In the genomic region with DNA sequence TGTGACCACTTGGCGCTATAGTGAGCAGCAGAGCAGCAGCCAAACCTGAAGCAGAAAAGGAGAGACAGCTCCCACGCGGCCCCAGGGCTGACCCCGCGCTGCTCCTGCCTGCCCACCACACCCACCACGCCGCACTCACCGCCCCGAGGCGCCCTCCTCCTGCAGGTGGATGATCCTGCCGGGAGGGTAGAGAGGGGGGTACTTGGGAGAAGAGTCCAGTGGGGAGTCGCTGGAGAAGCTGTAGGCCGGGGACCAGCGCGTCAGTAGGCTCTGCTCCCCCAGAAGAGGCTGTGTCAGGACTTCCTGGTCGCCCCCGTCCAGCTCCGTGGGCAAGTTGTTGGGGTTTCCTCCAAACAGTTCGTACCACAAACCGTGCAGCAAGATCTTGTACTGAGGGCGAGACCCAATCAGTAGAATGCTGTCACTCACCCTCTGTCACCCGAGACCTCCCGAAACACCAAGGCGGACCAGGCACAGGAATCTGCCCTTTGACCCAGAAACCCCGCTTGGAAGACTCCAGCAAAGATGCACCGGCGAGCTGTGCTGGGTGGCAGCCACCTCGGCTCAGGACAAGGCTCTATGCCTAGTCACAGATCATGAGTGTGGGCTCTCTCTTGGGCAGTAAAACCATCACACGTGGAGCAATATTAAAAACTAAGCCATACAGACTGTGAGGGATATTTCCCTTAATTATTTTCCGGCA, we compare ENCODE assay signal across 28 cellular contexts. TPM values are rescaled to one million over a fixed set of nuclear protein-coding genes. Genes with fewer than 3 reads are reported as not detected.
DNase-seq lines count a peak whose midpoint lies in the region; ATAC-seq and TF ChIP-seq lines count a peak whose summit lies in the region.
"Had no signal": no experiment of that assay in that cellular context is flagged by ENCODE, and none has a peak within 500 bp of the region (broad histone marks: within the 10 kb centered on the region; RNA-seq: fewer than 3 reads in every experiment).

No MANE protein-coding gene starts in this region.

- no peak overlapping the region for H3K4me3 ChIP-seq in lower lobe of right lung
- H3K4me3 ChIP-seq in tibial nerve = no peak overlapping the region
- H3K4me3 ChIP-seq: body of pancreas, esophagus squamous epithelium, gastroesophageal sphincter, tibial artery had no signal

- ATAC-seq in SK-N-SH treated with all-trans-retinoic acid at 6 μM for 48 hours = peak; percentile 3; the same call in 2 of the 3 replicates
- ATAC-seq in lower lobe of right lung = peak; percentile 25 to 32
- ATAC-seq in stimulated activated naive B cell treated with anti-CD40 and anti-IgM and Interleukin-4, amounts not matched to agents 10 μg/mL and 1 μg/mL and 100 μg/mL, for 72 hours (replicated peaks) = no peak
- no peak for ATAC-seq in HG03378 (IDR thresholded peaks at IDR 0.05; ENCODE audit: unreplicated experiment)
- ATAC-seq: activated T-helper 17 cell treated with anti-CD3 and anti-CD28 coated beads, Interleukin-2, amount 50 U/mL, for 72 hours; body of pancreas; gastroesophageal sphincter; T-helper 17 cell had no signal

- no peaks in the 10 kb centered on the region for H3K27me3 Mint-ChIP-seq in stimulated activated naive B cell treated with anti-CD40 and anti-IgM and Interleukin-4, amounts not matched to agents 10 μg/mL and 1 μg/mL and 100 μg/mL, for 72 hours
- H3K27me3 Mint-ChIP-seq: activated CD4-positive, alpha-beta T cell treated with anti-CD3 and anti-CD28 coated beads, Interleukin-2, amount 10 ng/mL, durations not matched to agents 24 days and 14 days; activated naive CD8-positive, alpha-beta T cell treated with anti-CD3 and anti-CD28 coated beads, Interleukin-2, amount 10 ng/mL, durations not matched to agents 7 days and 5 days; activated T-helper 17 cell treated with anti-CD3 and anti-CD28 coated beads, Interleukin-2, amount 50 U/mL, for 72 hours; memory B cell; naive B cell; T-helper 17 cell had no signal

- intact Hi-C loops in lower lobe of right lung (cut with DNase I) = no loop called here

- H3K27ac ChIP-seq in lower lobe of right lung = no peak overlapping the region
- no peak overlapping the region for H3K27ac ChIP-seq in tibial nerve
- H3K27ac ChIP-seq: 22Rv1, body of pancreas, esophagus squamous epithelium, gastroesophageal sphincter, parathyroid adenoma, tibial artery had no signal

- TF ChIP-seq POLR2A in tibial nerve (IDR thresholded peaks at IDR 0.05) = no peak

- DNase-seq in DMS 273 (lab: John Stamatoyannopoulos, UW; ENCODE audit: unreplicated experiment) (peak; percentile 16), DMS 273 treated with DMSO at 0.1 percent for 48 hours (lab: John Stamatoyannopoulos, UW) (no peak), lower lobe of right lung (no peak), tibial nerve (ENCODE audit: low spot score in 2 of 2) (no peak), NCI-H2171 (lab: John Stamatoyannopoulos, UW) (no peak)
- no peak for DNase-seq in stimulated activated naive B cell treated with anti-CD40 and anti-IgM and Interleukin-4, amounts not matched to agents 10 μg/mL and 1 μg/mL and 100 μg/mL, for 72 hours
- DNase-seq: activated CD4-positive, alpha-beta T cell treated with anti-CD3 and anti-CD28 coated beads, Interleukin-2, amount 10 ng/mL, durations not matched to agents 24 days and 14 days; activated naive CD8-positive, alpha-beta T cell treated with anti-CD3 and anti-CD28 coated beads, Interleukin-2, amount 10 ng/mL, durations not matched to agents 7 days and 5 days; AML-193; effector CD8-positive, alpha-beta T cell; esophagus squamous epithelium; naive B cell; NCI-H1105; NCI-H2029 treated with DMSO at 0.1 percent for 48 hours; NCI-H345; OCI-M1; stimulated activated CD4-positive, alpha-beta T cell treated with anti-CD3 and anti-CD28 coated beads, Interleukin-1b, Interleukin-23, amount 100 ng/mL, for 48 hours; stimulated activated naive CD4-positive, alpha-beta T cell; T-helper 17 cell; tibial artery had no signal

- H3K36me3 ChIP-seq in lower lobe of right lung (peaks cover 100% of the 10 kb centered on the region), tibial nerve (peaks cover 0 to 100% (median 27%) of the 10 kb centered on the region in 3 donors)

- H3K9me3 ChIP-seq in lower lobe of right lung (no peaks in the 10 kb centered on the region), tibial nerve (no peaks in the 10 kb centered on the region)
- H3K9me3 ChIP-seq: body of pancreas, esophagus squamous epithelium, gastroesophageal sphincter, tibial artery had no signal

- H3K9me3 Mint-ChIP-seq in stimulated activated naive B cell treated with anti-CD40 and anti-IgM and Interleukin-4, amounts not matched to agents 10 μg/mL and 1 μg/mL and 100 μg/mL, for 72 hours = no peaks in the 10 kb centered on the region
- H3K9me3 Mint-ChIP-seq: activated CD4-positive, alpha-beta T cell treated with anti-CD3 and anti-CD28 coated beads, Interleukin-2, amount 10 ng/mL, durations not matched to agents 24 days and 14 days; activated naive CD8-positive, alpha-beta T cell treated with anti-CD3 and anti-CD28 coated beads, Interleukin-2, amount 10 ng/mL, durations not matched to agents 7 days and 5 days; activated T-helper 17 cell treated with anti-CD3 and anti-CD28 coated beads, Interleukin-2, amount 50 U/mL, for 72 hours; memory B cell; naive B cell had no signal

- no peak for TF ChIP-seq CTCF in lower lobe of right lung (IDR thresholded peaks at IDR 0.05)
- TF ChIP-seq CTCF in tibial nerve (IDR thresholded peaks at IDR 0.05) = no peak

- H3K36me3 Mint-ChIP-seq in stimulated activated naive B cell treated with anti-CD40 and anti-IgM and Interleukin-4, amounts not matched to agents 10 μg/mL and 1 μg/mL and 100 μg/mL, for 72 hours = peaks cover 56 to 62% of the 10 kb centered on the region in 2 donors

- H3K4me1 ChIP-seq in lower lobe of right lung = no peaks in the 10 kb centered on the region
- no peaks in the 10 kb centered on the region for H3K4me1 ChIP-seq in tibial nerve
- H3K4me1 ChIP-seq: body of pancreas, gastroesophageal sphincter, parathyroid adenoma, tibial artery had no signal

- H3K4me3 Mint-ChIP-seq in stimulated activated naive B cell treated with anti-CD40 and anti-IgM and Interleukin-4, amounts not matched to agents 10 μg/mL and 1 μg/mL and 100 μg/mL, for 72 hours = no peak overlapping the region
- H3K4me3 Mint-ChIP-seq: activated CD4-positive, alpha-beta T cell treated with anti-CD3 and anti-CD28 coated beads, Interleukin-2, amount 10 ng/mL, durations not matched to agents 24 days and 14 days; activated naive CD8-positive, alpha-beta T cell treated with anti-CD3 and anti-CD28 coated beads, Interleukin-2, amount 10 ng/mL, durations not matched to agents 7 days and 5 days; activated T-helper 17 cell treated with anti-CD3 and anti-CD28 coated beads, Interleukin-2, amount 50 U/mL, for 72 hours; memory B cell; naive B cell; T-helper 17 cell had no signal

- TF ChIP-seq EP300 in tibial nerve (IDR thresholded peaks at IDR 0.05) = no peak

- 89 to 93% methylated on average over 23 to 28 of the region's 30 CpGs for WGBS in tibial nerve, 2 donors

- peak overlapping the region; percentile 59 for H3K27ac Mint-ChIP-seq in stimulated activated naive B cell treated with anti-CD40 and anti-IgM and Interleukin-4, amounts not matched to agents 10 μg/mL and 1 μg/mL and 100 μg/mL, for 72 hours
- H3K27ac Mint-ChIP-seq: activated CD4-positive, alpha-beta T cell treated with anti-CD3 and anti-CD28 coated beads, Interleukin-2, amount 10 ng/mL, durations not matched to agents 24 days and 14 days; activated naive CD8-positive, alpha-beta T cell treated with anti-CD3 and anti-CD28 coated beads, Interleukin-2, amount 10 ng/mL, durations not matched to agents 7 days and 5 days; activated T-helper 17 cell treated with anti-CD3 and anti-CD28 coated beads, Interleukin-2, amount 50 U/mL, for 72 hours; memory B cell; T-helper 17 cell had no signal

- peaks cover 5 to 7% of the 10 kb centered on the region in 2 donors for H3K4me1 Mint-ChIP-seq in stimulated activated naive B cell treated with anti-CD40 and anti-IgM and Interleukin-4, amounts not matched to agents 10 μg/mL and 1 μg/mL and 100 μg/mL, for 72 hours
- H3K4me1 Mint-ChIP-seq: activated naive CD8-positive, alpha-beta T cell treated with anti-CD3 and anti-CD28 coated beads, Interleukin-2, amount 10 ng/mL, durations not matched to agents 7 days and 5 days; activated T-helper 17 cell treated with anti-CD3 and anti-CD28 coated beads, Interleukin-2, amount 50 U/mL, for 72 hours; memory B cell had no signal

- H3K27me3 ChIP-seq in lower lobe of right lung (ENCODE audit: low read depth) (no peaks in the 10 kb centered on the region), tibial nerve (no peaks in the 10 kb centered on the region)
- H3K27me3 ChIP-seq: body of pancreas, esophagus squamous epithelium, gastroesophageal sphincter, tibial artery had no signal

TF ChIP-seq in SK-N-SH treated with all-trans-retinoic acid at 6 μM for 48 hours, 23 proteins besides CTCF, POLR2A, EP300 and RAD21 (continues in another document):
- TF ChIP-seq ISL1 (CRISPR knock-in tag; IDR thresholded peaks at IDR 0.05) (no peak), PPARA (CRISPR knock-in tag; IDR thresholded peaks at IDR 0.05; ENCODE audit: borderline replicate concordance) (no peak), CSDC2 (CRISPR knock-in tag; IDR thresholded peaks at IDR 0.05) (no peak), ZNF8 (CRISPR knock-in tag; IDR thresholded peaks at IDR 0.05) (no peak)
- TF ChIP-seq, protein P1, sequence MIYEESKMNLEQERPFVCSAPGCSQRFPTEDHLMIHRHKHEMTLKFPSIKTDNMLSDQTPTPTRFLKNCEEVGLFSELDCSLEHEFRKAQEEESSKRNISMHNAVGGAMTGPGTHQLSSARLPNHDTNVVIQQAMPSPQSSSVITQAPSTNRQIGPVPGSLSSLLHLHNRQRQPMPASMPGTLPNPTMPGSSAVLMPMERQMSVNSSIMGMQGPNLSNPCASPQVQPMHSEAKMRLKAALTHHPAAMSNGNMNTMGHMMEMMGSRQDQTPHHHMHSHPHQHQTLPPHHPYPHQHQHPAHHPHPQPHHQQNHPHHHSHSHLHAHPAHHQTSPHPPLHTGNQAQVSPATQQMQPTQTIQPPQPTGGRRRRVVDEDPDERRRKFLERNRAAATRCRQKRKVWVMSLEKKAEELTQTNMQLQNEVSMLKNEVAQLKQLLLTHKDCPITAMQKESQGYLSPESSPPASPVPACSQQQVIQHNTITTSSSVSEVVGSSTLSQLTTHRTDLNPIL (CRISPR knock-in tag; IDR thresholded peaks at IDR 0.05; ENCODE audit: low read depth) = no peak

RNA-seq across cellular contexts. Expression of a gene that starts 35.8 kb away (rescaled TPM):
- 257 TPM for total RNA-seq in lower lobe of right lung
- 100 to 1,000 TPM; 133 to 222 (median 140) TPM for total RNA-seq in tibial nerve

RNA-seq across cellular contexts. Expression of a gene that starts 37.6 kb away (rescaled TPM):
- total RNA-seq in lower lobe of right lung (40.6 TPM), tibial nerve (10 to 100 TPM; 12.6 to 25.8 (median 18.0) TPM)

Comparison
In these comparisons a context has a peak if more than half of its experiments do, and no peak if none do; other contexts are left out.
1. ATAC-seq: peak in SK-N-SH treated with all-trans-retinoic acid at 6 μM for 48 hours (single experiment) and lower lobe of right lung (2 of 2); none in stimulated activated naive B cell treated with anti-CD40 and anti-IgM and Interleukin-4, amounts not matched to agents 10 μg/mL and 1 μg/mL and 100 μg/mL, for 72 hours (0 of 2) and HG03378 (single experiment).